Comparison of ENCODE assay signal across 23 cellular contexts in the genomic region with DNA sequence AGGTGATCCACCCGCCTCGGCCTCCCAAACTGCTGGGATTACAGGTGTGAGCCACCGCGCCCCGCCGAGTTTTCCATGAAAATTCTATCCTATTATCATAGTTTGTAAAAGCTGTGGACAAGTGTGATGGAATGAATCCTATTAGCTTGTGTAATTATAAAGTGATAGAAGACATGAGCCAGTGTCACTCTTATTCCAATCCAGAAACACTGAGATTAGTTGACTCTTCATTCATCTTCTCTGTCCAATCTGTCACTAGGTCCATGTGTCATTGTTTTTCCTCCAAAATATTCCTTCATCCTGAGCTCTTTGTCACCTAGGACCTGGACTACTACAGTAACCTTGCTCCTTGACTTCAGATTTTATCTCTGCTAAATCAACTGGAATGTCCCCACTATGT. TPM values are rescaled to one million over a fixed set of nuclear protein-coding genes. Genes with fewer than 3 reads are reported as not detected.
DNase-seq lines count a peak whose midpoint lies in the region; ATAC-seq and TF ChIP-seq lines count a peak whose summit lies in the region.
"Had no signal": no experiment of that assay in that cellular context is flagged by ENCODE, and none has a peak within 500 bp of the region (broad histone marks: within the 10 kb centered on the region; RNA-seq: fewer than 3 reads in every experiment).

No MANE protein-coding gene starts in this region.

- H3K27ac ChIP-seq in BLaER1 (peak overlapping the region; percentile 73), KMS-11 (no peak overlapping the region)
- H3K27ac ChIP-seq: A549 had no signal

- no peak for DNase-seq in activated naive CD4-positive, alpha-beta T cell treated with anti-CD3 and anti-CD28 coated beads, Interleukin-2, amount 10 ng/mL, durations not matched to agents 7 days and 5 days
- DNase-seq in activated naive CD4-positive, alpha-beta T cell treated with anti-CD3 and anti-CD28 coated beads, Interleukin-2, amount 50 U/mL, for 72 hours (ENCODE audit: low spot score in 2 of 2), result no peak
- no peak for DNase-seq in central memory CD8-positive, alpha-beta T cell (ENCODE audit: low spot score in 2 of 2)
- DNase-seq in EL, result no peak
- DNase-seq in NCI-H345 (lab: John Stamatoyannopoulos, UW), result no peak
- DNase-seq: BE2C; Caco-2; CD4-positive, alpha-beta memory T cell; DMS 273 treated with DMSO at 0.1 percent for 48 hours; DMS79 treated with DMSO at 0.1 percent for 48 hours; H7; KBM-7; NCI-H1092 treated with DMSO at 0.1 percent for 48 hours; NCI-H1436 treated with DMSO at 0.1 percent for 48 hours; NCI-H2029; NCI-H2227 treated with DMSO at 0.1 percent for 48 hours; NCI-H510A treated with DMSO at 0.1 percent for 48 hours; NCI-H748 treated with DMSO at 0.1 percent for 48 hours; OCI-M1 had no signal

- TF ChIP-seq CTCF in KMS-11 (conservative IDR thresholded peaks at IDR 0.05; ENCODE audit: low read depth, low read length), result no peak

- no peak overlapping the region for H2AFZ ChIP-seq in KMS-11 (ENCODE audit: low read depth)

- peaks cover 41% of the 10 kb centered on the region for H3K36me3 Mint-ChIP-seq in activated naive CD4-positive, alpha-beta T cell treated with anti-CD3 and anti-CD28 coated beads, Interleukin-2, amount 10 ng/mL, durations not matched to agents 7 days and 5 days
- peaks cover 6 to 20% of the 10 kb centered on the region in 2 donors for H3K36me3 Mint-ChIP-seq in activated naive CD4-positive, alpha-beta T cell treated with anti-CD3 and anti-CD28 coated beads, Interleukin-2, amount 50 U/mL, for 72 hours
- H3K36me3 Mint-ChIP-seq in central memory CD8-positive, alpha-beta T cell (ENCODE audit: insufficient read depth), result peaks cover 14% of the 10 kb centered on the region

- H3K27me3 ChIP-seq in BLaER1 (no peaks in the 10 kb centered on the region), KMS-11 (ENCODE audit: insufficient read depth, low read depth) (no peaks in the 10 kb centered on the region)
- H3K27me3 ChIP-seq: BE2C had no signal

- H4K20me1 ChIP-seq in BLaER1, result peaks cover 29% of the 10 kb centered on the region
- H4K20me1 ChIP-seq in KMS-11 (ENCODE audit: insufficient read depth), result no peaks in the 10 kb centered on the region

- peaks cover 41% of the 10 kb centered on the region for H3K4me1 ChIP-seq in BLaER1
- peaks cover 18% of the 10 kb centered on the region for H3K4me1 ChIP-seq in KMS-11 (ENCODE audit: low read depth, poor library complexity, severe bottlenecking)
- H3K4me1 ChIP-seq: A549, BE2C, Caco-2 had no signal

- no peaks in the 10 kb centered on the region for H3K9me3 ChIP-seq in BLaER1
- H3K9me3 ChIP-seq: A549, BE2C, Caco-2 had no signal

- H3K4me3 ChIP-seq in BLaER1 (no peak overlapping the region), KMS-11 (IDR thresholded peaks at IDR 0.05; ENCODE audit: insufficient read depth, low read depth, low read length) (no peak overlapping the region)
- H3K4me3 ChIP-seq: A549 had no signal

- no peaks in the 10 kb centered on the region for H3K27me3 Mint-ChIP-seq in activated naive CD4-positive, alpha-beta T cell treated with anti-CD3 and anti-CD28 coated beads, Interleukin-2, amount 10 ng/mL, durations not matched to agents 7 days and 5 days
- H3K27me3 Mint-ChIP-seq in central memory CD8-positive, alpha-beta T cell, result no peaks in the 10 kb centered on the region
- H3K27me3 Mint-ChIP-seq: CD4-positive, alpha-beta memory T cell had no signal

- H3K9me3 Mint-ChIP-seq in activated naive CD4-positive, alpha-beta T cell treated with anti-CD3 and anti-CD28 coated beads, Interleukin-2, amount 10 ng/mL, durations not matched to agents 7 days and 5 days, result no peaks in the 10 kb centered on the region
- H3K9me3 Mint-ChIP-seq in activated naive CD4-positive, alpha-beta T cell treated with anti-CD3 and anti-CD28 coated beads, Interleukin-2, amount 50 U/mL, for 72 hours, result peaks cover 0 to 6% of the 10 kb centered on the region in 2 donors
- H3K9me3 Mint-ChIP-seq in central memory CD8-positive, alpha-beta T cell, result no peaks in the 10 kb centered on the region
- H3K9me3 Mint-ChIP-seq: CD4-positive, alpha-beta memory T cell had no signal

- CTCF ChIA-PET in activated naive CD4-positive, alpha-beta T cell treated with anti-CD3 and anti-CD28 coated beads, Interleukin-2, amount 10 ng/mL, durations not matched to agents 7 days and 5 days (lab: Charles Lee), result interaction anchor here (0.6 to 1.3 kb wide), 4 partner anchors 12 to 183 kb away, joined by 3 read pairs; no protein-coding TSS in a partner anchor

- peaks cover 11% of the 10 kb centered on the region; the same call in 1 of the 2 replicates for H3K79me2 ChIP-seq in KMS-11 (ENCODE audit: insufficient read depth, low read depth)

- H3K27ac Mint-ChIP-seq in activated naive CD4-positive, alpha-beta T cell treated with anti-CD3 and anti-CD28 coated beads, Interleukin-2, amount 10 ng/mL, durations not matched to agents 7 days and 5 days, result peak overlapping the region; percentile 7
- H3K27ac Mint-ChIP-seq in activated naive CD4-positive, alpha-beta T cell treated with anti-CD3 and anti-CD28 coated beads, Interleukin-2, amount 50 U/mL, for 72 hours, result no peak overlapping the region
- peak overlapping the region; percentile 49 for H3K27ac Mint-ChIP-seq in central memory CD8-positive, alpha-beta T cell (ENCODE audit: low read depth)

- H3K36me3 ChIP-seq in BLaER1, result peaks cover 65% of the 10 kb centered on the region
- H3K36me3 ChIP-seq in KMS-11 (ENCODE audit: insufficient read depth), result no peaks in the 10 kb centered on the region

- ATAC-seq in activated naive CD4-positive, alpha-beta T cell treated with anti-CD3 and anti-CD28 coated beads, Interleukin-2, amount 50 U/mL, for 72 hours, result no peak
- ATAC-seq in central memory CD8-positive, alpha-beta T cell (replicated peaks; ENCODE audit: extremely low read depth, poor library complexity, severe bottlenecking), result no peak
- no peak for ATAC-seq in HG03039 (IDR thresholded peaks at IDR 0.05; ENCODE audit: unreplicated experiment)
- ATAC-seq: A549 had no signal

- peaks cover 30% of the 10 kb centered on the region for H3K4me1 Mint-ChIP-seq in activated naive CD4-positive, alpha-beta T cell treated with anti-CD3 and anti-CD28 coated beads, Interleukin-2, amount 10 ng/mL, durations not matched to agents 7 days and 5 days
- peaks cover 33% of the 10 kb centered on the region for H3K4me1 Mint-ChIP-seq in central memory CD8-positive, alpha-beta T cell

- no peak overlapping the region for H3K4me3 Mint-ChIP-seq in activated naive CD4-positive, alpha-beta T cell treated with anti-CD3 and anti-CD28 coated beads, Interleukin-2, amount 10 ng/mL, durations not matched to agents 7 days and 5 days
- H3K4me3 Mint-ChIP-seq in central memory CD8-positive, alpha-beta T cell, result no peak overlapping the region
- H3K4me3 Mint-ChIP-seq: CD4-positive, alpha-beta memory T cell had no signal

- H3K4me2 ChIP-seq in BLaER1 (peak overlapping the region; percentile 66), KMS-11 (peak overlapping the region; percentile 5; the same call in 1 of the 2 replicates)
- H3K4me2 ChIP-seq: A549 had no signal

- no peak overlapping the region for H3K9ac ChIP-seq in BLaER1
- H3K9ac ChIP-seq in KMS-11, result no peak overlapping the region

RNA-seq across cellular contexts. Expression of a gene that starts 13.5 kb away (rescaled TPM):
- 10 to 100 TPM; 51.8 to 53.5 TPM for total RNA-seq in activated naive CD4-positive, alpha-beta T cell treated with anti-CD3 and anti-CD28 coated beads, Interleukin-2, amount 50 U/mL, for 72 hours

RNA-seq across cellular contexts. Expression of a gene that starts 13.9 kb away (rescaled TPM):
- 1 to 10 TPM; 3.3 to 6.8 TPM for total RNA-seq in activated naive CD4-positive, alpha-beta T cell treated with anti-CD3 and anti-CD28 coated beads, Interleukin-2, amount 50 U/mL, for 72 hours

Comparison
In these comparisons a context has a peak if more than half of its experiments do, and no peak if none do; other contexts are left out.
1. H3K27ac Mint-ChIP-seq: peak in activated naive CD4-positive, alpha-beta T cell treated with anti-CD3 and anti-CD28 coated beads, Interleukin-2, amount 10 ng/mL, durations not matched to agents 7 days and 5 days (single experiment) and central memory CD8-positive, alpha-beta T cell (single experiment); none in activated naive CD4-positive, alpha-beta T cell treated with anti-CD3 and anti-CD28 coated beads, Interleukin-2, amount 50 U/mL, for 72 hours (0 of 2).